In genomic region chr15:88954431-88955277, GRCh38 we compare ENCODE assay signal across 12 cellular contexts. TPM values are rescaled to one million over a fixed set of nuclear protein-coding genes. Genes with fewer than 3 reads are reported as not detected.
A peak's percentile ranks its signal among the peaks of the same experiment; 100 is the strongest.
DNase-seq lines count a peak whose midpoint lies in the region; ATAC-seq, FAIRE-seq and TF ChIP-seq lines count a peak whose summit lies in the region.
"Had no signal": no experiment of that assay in that cellular context is flagged by ENCODE, and none has a peak within 500 bp of the region (broad histone marks: within the 10 kb centered on the region; RNA-seq: fewer than 3 reads in every experiment).

No MANE protein-coding gene starts in this region.

- in situ Hi-C loops in K562 (cut with MboI): no loop called here

- no peak for TF ChIP-seq RAD21 in K562 (CRISPR knock-in tag; conservative IDR thresholded peaks at IDR 0.05 in 1 of 2, IDR thresholded peaks at IDR 0.05 in 1 of 2)

- H3K79me2 ChIP-seq in K562 (ENCODE audit: control insufficient read depth, insufficient read depth, low read length): no peaks in the 10 kb centered on the region

- no peak overlapping the region for H3K4me2 ChIP-seq in K562 (ENCODE audit: insufficient read depth, low read length)

- ATAC-seq in K562 (no peak), HG02981 (IDR thresholded peaks at IDR 0.05; ENCODE audit: unreplicated experiment) (no peak)

- H3K36me3 ChIP-seq in K562 (ENCODE audit: control insufficient read depth, insufficient read depth, low read length): no peaks in the 10 kb centered on the region
- H3K36me3 ChIP-seq in tibial artery: no peaks in the 10 kb centered on the region

- H4K20me1 ChIP-seq in K562 (replicated peaks; ENCODE audit: control insufficient read depth, insufficient read depth, low read length): no peaks in the 10 kb centered on the region

- no TSS peak for BruUV-seq in K562 (replicated peaks; lab: Mats Ljungman, UMichigan)

- POLR2A ChIA-PET in K562 (lab: Yijun Ruan, JAX): interaction anchor here (0.5 to 1.0 kb wide), 3 partner anchors 12 to 28 kb away, joined by 3 to 4 read pairs (median 3); no protein-coding TSS in a partner anchor

- intact Hi-C loops in K562 (cut with micrococcal nuclease) (no loop called here), tibial artery (cut with DNase I; ENCODE audit: low total_unique reads) (loop anchor here (5.0 kb wide), 1 partner anchor 32 kb away; no protein-coding TSS in a partner anchor)

- H3K4me1 ChIP-seq in K562 (replicated peaks in 1 of 2; ENCODE audit: control insufficient read depth in 2 of 2, insufficient read depth in 2 of 2, low read length in 2 of 2): peaks cover 0 to 9% of the 10 kb centered on the region in 2 experiments; a peak in 1 of 5 replicates
- peaks cover 5 to 20% (median 13%) of the 10 kb centered on the region in 4 donors for H3K4me1 ChIP-seq in tibial artery

- WGBS in K562 (ENCODE audit: insufficient coverage, low coverage, missing lambda C conversion rate): 67% methylated on average over 14 of the region's 15 CpGs

- FAIRE-seq in K562 (lab: Jason Lieb, UNC): no peak

- H2AFZ ChIP-seq in K562 (ENCODE audit: low read depth, low read length): peak overlapping the region; percentile 28; the same call in 1 of the 2 replicates

- no peak overlapping the region for H3K4me3 ChIP-seq in K562
- H3K4me3 ChIP-seq in tibial artery: no peak overlapping the region

- H3K27me3 ChIP-seq in K562 (ENCODE audit: control insufficient read depth in 2 of 2, insufficient read depth in 2 of 2, low read length in 2 of 2) (no peaks in the 10 kb centered on the region), tibial artery (no peaks in the 10 kb centered on the region)

- TF ChIP-seq POLR2A in K562 (conservative IDR thresholded peaks at IDR 0.05): no peak

- DNase-seq in NCI-H526 (lab: John Stamatoyannopoulos, UW) (peak; percentile 9 to 59), NCI-H526 treated with DMSO at 0.1 percent for 48 hours (lab: John Stamatoyannopoulos, UW) (no peak), K562 (ENCODE audit: extremely low read depth in 1 of 4, low spot score in 3 of 4) (no peak), iPS-NIHi7 (ENCODE audit: extremely low spot score) (peak; percentile 21), tibial artery (peak; percentile 68 to 94), HT-29 (ENCODE audit: low spot score) (no peak), mesenteric fat pad (ENCODE audit: low spot score) (no peak)
- DNase-seq: AML-193; erythroblast; NCI-H510A treated with DMSO at 0.1 percent for 48 hours; stimulated activated CD4-positive, alpha-beta T cell treated with anti-CD3 and anti-CD28 coated beads, Interleukin-4, amount 100 ng/mL, for 24 hours had no signal

- H3K9ac ChIP-seq in K562 (ENCODE audit: insufficient read depth in 1 of 2, low read depth in 2 of 2, low read length in 2 of 2): peak overlapping the region in 1 of 2 experiments; percentile 68; a peak in 2 of 4 replicates

- TF ChIP-seq CTCF in K562 (IDR thresholded peaks at IDR 0.05 in 2 of 3, conservative IDR thresholded peaks at IDR 0.05 in 1 of 3; ENCODE audit: insufficient read depth in 2 of 3, low read depth in 1 of 3, low read length in 3 of 3): no peak
- no peak for TF ChIP-seq CTCF in tibial artery (IDR thresholded peaks at IDR 0.05)

- CTCF ChIA-PET in K562 (lab: Yijun Ruan, JAX; ENCODE audit: low intra/inter-chr PET ratio): no interaction called here

- H3K9me3 ChIP-seq in K562 (replicated peaks; ENCODE audit: control insufficient read depth, insufficient read depth, low read depth, low read length) (no peaks in the 10 kb centered on the region), tibial artery (no peaks in the 10 kb centered on the region)

- H3K9me1 ChIP-seq in K562 (ENCODE audit: control insufficient read depth, insufficient read depth, low read length): no peaks in the 10 kb centered on the region

- TF ChIP-seq EP300 in K562 (IDR thresholded peaks at IDR 0.05; ENCODE audit: low read length): no peak

- no peak overlapping the region for H3K27ac ChIP-seq in K562 (ENCODE audit: extremely low read depth, low read depth, low read length)
- peak overlapping the region; percentile 81 to 83 for H3K27ac ChIP-seq in tibial artery

TF ChIP-seq in K562, 482 proteins besides CTCF, POLR2A, EP300 and RAD21 (continues in another document):
- TF ChIP-seq ZNF589 (CRISPR knock-in tag; IDR thresholded peaks at IDR 0.05; ENCODE audit: low read depth) (no peak), HCFC1 (IDR thresholded peaks at IDR 0.05; ENCODE audit: low read depth, low read length) (no peak), TCFL5 (CRISPR knock-in tag; conservative IDR thresholded peaks at IDR 0.05) (no peak), CLOCK (CRISPR knock-in tag; IDR thresholded peaks at IDR 0.05; ENCODE audit: borderline replicate concordance) (no peak), PTRF (tag; IDR thresholded peaks at IDR 0.05) (no peak), SAFB2 (IDR thresholded peaks at IDR 0.05; ENCODE audit: borderline replicate concordance, low read depth, low read length, severe bottlenecking) (no peak)
- TF ChIP-seq, protein P1, sequence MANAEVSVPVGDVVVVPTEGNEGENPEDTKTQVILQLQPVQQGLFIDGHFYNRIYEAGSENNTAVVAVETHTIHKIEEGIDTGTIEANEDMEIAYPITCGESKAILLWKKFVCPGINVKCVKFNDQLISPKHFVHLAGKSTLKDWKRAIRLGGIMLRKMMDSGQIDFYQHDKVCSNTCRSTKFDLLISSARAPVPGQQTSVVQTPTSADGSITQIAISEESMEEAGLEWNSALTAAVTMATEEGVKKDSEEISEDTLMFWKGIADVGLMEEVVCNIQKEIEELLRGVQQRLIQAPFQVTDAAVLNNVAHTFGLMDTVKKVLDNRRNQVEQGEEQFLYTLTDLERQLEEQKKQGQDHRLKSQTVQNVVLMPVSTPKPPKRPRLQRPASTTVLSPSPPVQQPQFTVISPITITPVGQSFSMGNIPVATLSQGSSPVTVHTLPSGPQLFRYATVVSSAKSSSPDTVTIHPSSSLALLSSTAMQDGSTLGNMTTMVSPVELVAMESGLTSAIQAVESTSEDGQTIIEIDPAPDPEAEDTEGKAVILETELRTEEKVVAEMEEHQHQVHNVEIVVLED (CRISPR knock-in tag; IDR thresholded peaks at IDR 0.05): no peak

RNA-seq across cellular contexts. Expression of gene MFGE8, which starts 41.5 kb away (rescaled TPM):
- 609 and 1,242 TPM in 2 replicates for total RNA-seq in K562 (2011; cell fraction: chromatin; rRNA removed; ENCODE audit: low replicate concordance)
- 770 and 804 TPM in 2 replicates for total RNA-seq in K562 (2011; cell fraction: nucleolus; rRNA removed)
- total RNA-seq in K562 (2011; cell fraction: nucleoplasm; rRNA removed): 668 and 702 TPM in 2 replicates
- 62.3 and 73.1 TPM in 2 replicates for total RNA-seq in K562 (2014; rRNA removed)
- 24.9 and 31.3 TPM in 2 replicates for total RNA-seq in K562 (2014; rRNA removed; fragmentation: Illumina TruSeq; extraction: Trizol)
- 35.4 and 36.3 TPM in 2 replicates for total RNA-seq in K562 (2015; rRNA removed; fragmentation: Illumina TruSeq; extraction: Trizol)
- 129 and 142 TPM in 2 replicates for total RNA-seq in K562 (2021)
- 85.1 and 148 TPM in 2 replicates for polyA plus RNA-seq in K562 (2011; rRNA removed)
- 115 and 120 TPM in 2 replicates for polyA plus RNA-seq in K562 (2011; cell fraction: cytosol; rRNA removed)
- 355 and 465 TPM in 2 replicates for polyA plus RNA-seq in K562 (2011; cell fraction: nucleus; rRNA removed)
- polyA plus RNA-seq in K562 (2012): 147 and 220 TPM in 2 replicates
- 93.6 and 109 TPM in 2 replicates for polyA plus RNA-seq in K562 (2014; fragmentation: Illumina TruSeq; extraction: Trizol)
- 1 to 10 TPM; 2.3 to 3.1 TPM for polyA plus RNA-seq in K562 (2014; fragmentation: Nextera tagmentation; extraction: Ambion mirVana)
- 113 and 119 TPM in 2 replicates for polyA plus RNA-seq in K562 (2014; rRNA removed)
- polyA minus RNA-seq in K562 (2011; rRNA and poly(A)+ RNA removed): 62.6 and 80.1 TPM in 2 replicates
- 71.4 and 82.5 TPM in 2 replicates for polyA minus RNA-seq in K562 (2011; cell fraction: cytosol; rRNA and poly(A)+ RNA removed)
- 120 and 137 TPM in 2 replicates for polyA minus RNA-seq in K562 (2011; cell fraction: nucleus; rRNA and poly(A)+ RNA removed)
- 27.0 and 38.1 TPM in 2 replicates for total RNA-seq in HT-29 (2014; rRNA removed; shearing (Covaris generic))
- total RNA-seq in mesenteric fat pad: 466 TPM

RNA-seq across cellular contexts. Expression of gene HAPLN3, which starts 59.3 kb away (rescaled TPM):
- total RNA-seq in K562 (2011; cell fraction: chromatin; rRNA removed; ENCODE audit: low replicate concordance): 5.6 and 9.6 TPM in 2 replicates
- 6.2 and 6.8 TPM in 2 replicates for total RNA-seq in K562 (2011; cell fraction: nucleolus; rRNA removed)
- 4.9 and 5.9 TPM in 2 replicates for total RNA-seq in K562 (2011; cell fraction: nucleoplasm; rRNA removed)
- total RNA-seq in K562 (2014; rRNA removed) (1.9 and 2.1 TPM in 2 replicates), K562 (2014; rRNA removed; fragmentation: Illumina TruSeq; extraction: Trizol) (0.35 and 0.36 TPM in 2 replicates), K562 (2015; rRNA removed; fragmentation: Illumina TruSeq; extraction: Trizol) (0.65 and 1.0 TPM in 2 replicates), K562 (2021) (1.9 and 2.4 TPM in 2 replicates), mesenteric fat pad (5.2 TPM)
- polyA plus RNA-seq in K562 (2011; rRNA removed) (0.71 and 2.1 TPM in 2 replicates), K562 (2014; fragmentation: Illumina TruSeq; extraction: Trizol) (0.59 and 1.00 TPM in 2 replicates), K562 (2014; fragmentation: Nextera tagmentation; extraction: Ambion mirVana) (under 1 TPM; 0.04 to 0.06 TPM), K562 (2014; rRNA removed) (2.0 and 3.4 TPM in 2 replicates)
- polyA plus RNA-seq in K562 (2011; cell fraction: cytosol; rRNA removed): 1.4 and 2.3 TPM in 2 replicates
- 9.4 and 14.2 TPM in 2 replicates for polyA plus RNA-seq in K562 (2011; cell fraction: nucleus; rRNA removed)
- 1.6 and 4.0 TPM in 2 replicates for polyA plus RNA-seq in K562 (2012)
- polyA minus RNA-seq in K562 (2011; rRNA and poly(A)+ RNA removed): 0.77 and 0.99 TPM in 2 replicates
- polyA minus RNA-seq in K562 (2011; cell fraction: cytosol; rRNA and poly(A)+ RNA removed): 2.5 TPM in 1 of 2 replicates, not detected in the other
- 1.1 and 1.8 TPM in 2 replicates for polyA minus RNA-seq in K562 (2011; cell fraction: nucleus; rRNA and poly(A)+ RNA removed)
- total RNA-seq in HT-29 (2014; rRNA removed; shearing (Covaris generic)): 1.2 and 2.3 TPM in 2 replicates

Comparison
In these comparisons a context has a peak if more than half of its experiments do, and no peak if none do; other contexts are left out.
1. DNase-seq: peak in NCI-H526 (2 of 2), iPS-NIHi7 (single experiment) and tibial artery (2 of 2); none in NCI-H526 treated with DMSO at 0.1 percent for 48 hours (single experiment), K562 (0 of 4), HT-29 (single experiment) and mesenteric fat pad (single experiment).